In the genomic region with DNA sequence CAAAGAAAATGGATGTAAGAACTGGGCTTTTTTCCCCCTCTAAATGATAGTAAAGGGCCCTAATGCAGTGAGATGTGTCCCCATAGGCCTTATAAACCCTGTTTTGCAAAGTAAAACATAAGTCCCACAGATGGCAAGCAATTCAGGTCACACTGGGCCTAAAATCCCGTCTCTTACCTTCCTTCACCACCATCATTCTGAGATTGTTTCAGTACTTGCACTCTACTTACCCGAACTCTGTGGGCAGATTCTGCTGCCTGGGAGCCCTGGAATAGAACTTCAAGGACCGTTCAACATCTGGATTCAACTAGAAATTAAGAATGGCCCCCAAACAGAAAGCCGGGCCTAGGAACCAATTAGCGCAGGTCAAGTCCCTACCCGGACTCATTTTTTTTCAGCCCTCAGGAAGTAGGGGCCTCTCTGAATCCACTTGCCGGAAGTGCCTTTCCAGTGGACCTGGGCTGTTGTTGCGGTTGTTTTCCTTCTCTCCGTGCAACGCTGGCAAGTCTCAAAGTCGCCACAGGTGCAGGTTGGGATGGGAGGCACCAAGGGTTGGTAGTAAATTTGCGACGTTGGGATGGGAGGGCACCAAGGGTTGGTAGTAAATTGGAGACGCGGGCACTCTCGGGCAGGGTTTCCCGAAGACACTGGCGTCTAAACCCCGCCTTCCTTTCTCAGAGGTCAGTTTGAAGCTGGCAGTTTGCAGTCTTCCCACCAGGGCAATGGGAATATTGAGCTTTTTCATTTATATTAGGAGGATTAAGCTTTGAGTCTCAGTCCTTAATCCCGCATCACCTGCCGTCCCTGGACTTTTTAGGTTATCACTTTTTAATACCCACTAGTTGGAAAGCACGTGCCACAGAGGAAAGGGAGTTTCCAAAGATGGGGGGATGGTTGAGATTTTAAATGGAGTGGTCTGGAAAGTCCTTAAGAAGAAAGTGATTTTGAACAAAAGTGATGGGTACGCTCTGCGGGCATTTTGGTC, we compare ENCODE assay signal across 1 cellular context.
TF ChIP-seq lines count a peak whose summit lies in the region.

A gene with protein sequence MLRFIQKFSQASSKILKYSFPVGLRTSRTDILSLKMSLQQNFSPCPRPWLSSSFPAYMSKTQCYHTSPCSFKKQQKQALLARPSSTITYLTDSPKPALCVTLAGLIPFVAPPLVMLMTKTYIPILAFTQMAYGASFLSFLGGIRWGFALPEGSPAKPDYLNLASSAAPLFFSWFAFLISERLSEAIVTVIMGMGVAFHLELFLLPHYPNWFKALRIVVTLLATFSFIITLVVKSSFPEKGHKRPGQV (plus strand): TSS at position 429 of the 985 bp plus-strand sequence. CDS start 2,888 bp downstream, outside the sequence.

TF ChIP-seq in K562, 482 proteins besides CTCF, POLR2A, EP300 and RAD21 (continued from another document):
- TF ChIP-seq BACH1 (tag; IDR thresholded peaks at IDR 0.05) (no peak; the same call in 1 of the 2 replicates), NFXL1 (CRISPR knock-in tag; IDR thresholded peaks at IDR 0.05) (0 out of 2 replicates have a peak, but pooled peaks have one; percentile 10), ZNF311 (CRISPR knock-in tag; IDR thresholded peaks at IDR 0.05) (no peak), FOXA1 (IDR thresholded peaks at IDR 0.05; ENCODE audit: borderline replicate concordance) (no peak), KAT2B (IDR thresholded peaks at IDR 0.05; ENCODE audit: low read depth, low read length) (no peak), RBBP5 (IDR thresholded peaks at IDR 0.05; ENCODE audit: borderline replicate concordance, insufficient read depth, low read length, poor library complexity, severe bottlenecking) (peak; percentile 86), TCFL5 (CRISPR knock-in tag; conservative IDR thresholded peaks at IDR 0.05) (0 out of 2 replicates have a peak, but pooled peaks have one; percentile 59), PHF20 (IDR thresholded peaks at IDR 0.05; ENCODE audit: partially characterized antibody) (peak; percentile 94), HLTF (IDR thresholded peaks at IDR 0.05) (no peak), MCM3 (IDR thresholded peaks at IDR 0.05) (no peak), FOXA3 (CRISPR knock-in tag; conservative IDR thresholded peaks at IDR 0.05 in 1 of 2, IDR thresholded peaks at IDR 0.05 in 1 of 2) (no peak), POLR2B (IDR thresholded peaks at IDR 0.05; ENCODE audit: low read depth, partially characterized antibody) (peak; percentile 92), DMBX1 (CRISPR knock-in tag; IDR thresholded peaks at IDR 0.05; ENCODE audit: borderline replicate concordance) (0 out of 2 replicates have a peak, but pooled peaks have one; percentile 67), ELF1 (tag; IDR thresholded peaks at IDR 0.05) (peak; percentile 80), ZC3H8 (IDR thresholded peaks at IDR 0.05) (no peak), POLR3A (IDR thresholded peaks at IDR 0.05; ENCODE audit: borderline replicate concordance, extremely low read depth, insufficient read depth, insufficient read length) (no peak), HDGF (IDR thresholded peaks at IDR 0.05) (no peak; the same call in 1 of the 2 replicates), PTBP1 (IDR thresholded peaks at IDR 0.05; ENCODE audit: low read depth, low read length) (no peak), ZNF175 (CRISPR knock-in tag; IDR thresholded peaks at IDR 0.05; ENCODE audit: low read depth) (peak; percentile 18; the same call in 1 of the 2 replicates), ZC3H11A (IDR thresholded peaks at IDR 0.05; ENCODE audit: low read depth, low read length) (peak; percentile 92; the same call in 1 of the 2 replicates), ZNF133 (CRISPR knock-in tag; IDR thresholded peaks at IDR 0.05) (no peak)
- TF ChIP-seq, protein P1, sequence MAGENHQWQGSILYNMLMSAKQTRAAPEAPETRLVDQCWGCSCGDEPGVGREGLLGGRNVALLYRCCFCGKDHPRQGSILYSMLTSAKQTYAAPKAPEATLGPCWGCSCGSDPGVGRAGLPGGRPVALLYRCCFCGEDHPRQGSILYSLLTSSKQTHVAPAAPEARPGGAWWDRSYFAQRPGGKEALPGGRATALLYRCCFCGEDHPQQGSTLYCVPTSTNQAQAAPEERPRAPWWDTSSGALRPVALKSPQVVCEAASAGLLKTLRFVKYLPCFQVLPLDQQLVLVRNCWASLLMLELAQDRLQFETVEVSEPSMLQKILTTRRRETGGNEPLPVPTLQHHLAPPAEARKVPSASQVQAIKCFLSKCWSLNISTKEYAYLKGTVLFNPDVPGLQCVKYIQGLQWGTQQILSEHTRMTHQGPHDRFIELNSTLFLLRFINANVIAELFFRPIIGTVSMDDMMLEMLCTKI (IDR thresholded peaks at IDR 0.05; ENCODE audit: partially characterized antibody), result no peak
- TF ChIP-seq, protein P2, sequence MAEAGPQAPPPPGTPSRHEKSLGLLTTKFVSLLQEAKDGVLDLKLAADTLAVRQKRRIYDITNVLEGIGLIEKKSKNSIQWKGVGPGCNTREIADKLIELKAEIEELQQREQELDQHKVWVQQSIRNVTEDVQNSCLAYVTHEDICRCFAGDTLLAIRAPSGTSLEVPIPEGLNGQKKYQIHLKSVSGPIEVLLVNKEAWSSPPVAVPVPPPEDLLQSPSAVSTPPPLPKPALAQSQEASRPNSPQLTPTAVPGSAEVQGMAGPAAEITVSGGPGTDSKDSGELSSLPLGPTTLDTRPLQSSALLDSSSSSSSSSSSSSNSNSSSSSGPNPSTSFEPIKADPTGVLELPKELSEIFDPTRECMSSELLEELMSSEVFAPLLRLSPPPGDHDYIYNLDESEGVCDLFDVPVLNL (CRISPR knock-in tag; IDR thresholded peaks at IDR 0.05; ENCODE audit: low read depth), result no peak
- TF ChIP-seq, protein P3, sequence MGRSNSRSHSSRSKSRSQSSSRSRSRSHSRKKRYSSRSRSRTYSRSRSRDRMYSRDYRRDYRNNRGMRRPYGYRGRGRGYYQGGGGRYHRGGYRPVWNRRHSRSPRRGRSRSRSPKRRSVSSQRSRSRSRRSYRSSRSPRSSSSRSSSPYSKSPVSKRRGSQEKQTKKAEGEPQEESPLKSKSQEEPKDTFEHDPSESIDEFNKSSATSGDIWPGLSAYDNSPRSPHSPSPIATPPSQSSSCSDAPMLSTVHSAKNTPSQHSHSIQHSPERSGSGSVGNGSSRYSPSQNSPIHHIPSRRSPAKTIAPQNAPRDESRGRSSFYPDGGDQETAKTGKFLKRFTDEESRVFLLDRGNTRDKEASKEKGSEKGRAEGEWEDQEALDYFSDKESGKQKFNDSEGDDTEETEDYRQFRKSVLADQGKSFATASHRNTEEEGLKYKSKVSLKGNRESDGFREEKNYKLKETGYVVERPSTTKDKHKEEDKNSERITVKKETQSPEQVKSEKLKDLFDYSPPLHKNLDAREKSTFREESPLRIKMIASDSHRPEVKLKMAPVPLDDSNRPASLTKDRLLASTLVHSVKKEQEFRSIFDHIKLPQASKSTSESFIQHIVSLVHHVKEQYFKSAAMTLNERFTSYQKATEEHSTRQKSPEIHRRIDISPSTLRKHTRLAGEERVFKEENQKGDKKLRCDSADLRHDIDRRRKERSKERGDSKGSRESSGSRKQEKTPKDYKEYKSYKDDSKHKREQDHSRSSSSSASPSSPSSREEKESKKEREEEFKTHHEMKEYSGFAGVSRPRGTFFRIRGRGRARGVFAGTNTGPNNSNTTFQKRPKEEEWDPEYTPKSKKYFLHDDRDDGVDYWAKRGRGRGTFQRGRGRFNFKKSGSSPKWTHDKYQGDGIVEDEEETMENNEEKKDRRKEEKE (IDR thresholded peaks at IDR 0.05; ENCODE audit: borderline replicate concordance in 1 of 2, control insufficient read depth in 1 of 2, low read depth in 2 of 2, low read length in 1 of 2), result peak in 1 of 2 experiments; percentile 98; a peak in 2 of 4 replicates
- TF ChIP-seq, protein P4, sequence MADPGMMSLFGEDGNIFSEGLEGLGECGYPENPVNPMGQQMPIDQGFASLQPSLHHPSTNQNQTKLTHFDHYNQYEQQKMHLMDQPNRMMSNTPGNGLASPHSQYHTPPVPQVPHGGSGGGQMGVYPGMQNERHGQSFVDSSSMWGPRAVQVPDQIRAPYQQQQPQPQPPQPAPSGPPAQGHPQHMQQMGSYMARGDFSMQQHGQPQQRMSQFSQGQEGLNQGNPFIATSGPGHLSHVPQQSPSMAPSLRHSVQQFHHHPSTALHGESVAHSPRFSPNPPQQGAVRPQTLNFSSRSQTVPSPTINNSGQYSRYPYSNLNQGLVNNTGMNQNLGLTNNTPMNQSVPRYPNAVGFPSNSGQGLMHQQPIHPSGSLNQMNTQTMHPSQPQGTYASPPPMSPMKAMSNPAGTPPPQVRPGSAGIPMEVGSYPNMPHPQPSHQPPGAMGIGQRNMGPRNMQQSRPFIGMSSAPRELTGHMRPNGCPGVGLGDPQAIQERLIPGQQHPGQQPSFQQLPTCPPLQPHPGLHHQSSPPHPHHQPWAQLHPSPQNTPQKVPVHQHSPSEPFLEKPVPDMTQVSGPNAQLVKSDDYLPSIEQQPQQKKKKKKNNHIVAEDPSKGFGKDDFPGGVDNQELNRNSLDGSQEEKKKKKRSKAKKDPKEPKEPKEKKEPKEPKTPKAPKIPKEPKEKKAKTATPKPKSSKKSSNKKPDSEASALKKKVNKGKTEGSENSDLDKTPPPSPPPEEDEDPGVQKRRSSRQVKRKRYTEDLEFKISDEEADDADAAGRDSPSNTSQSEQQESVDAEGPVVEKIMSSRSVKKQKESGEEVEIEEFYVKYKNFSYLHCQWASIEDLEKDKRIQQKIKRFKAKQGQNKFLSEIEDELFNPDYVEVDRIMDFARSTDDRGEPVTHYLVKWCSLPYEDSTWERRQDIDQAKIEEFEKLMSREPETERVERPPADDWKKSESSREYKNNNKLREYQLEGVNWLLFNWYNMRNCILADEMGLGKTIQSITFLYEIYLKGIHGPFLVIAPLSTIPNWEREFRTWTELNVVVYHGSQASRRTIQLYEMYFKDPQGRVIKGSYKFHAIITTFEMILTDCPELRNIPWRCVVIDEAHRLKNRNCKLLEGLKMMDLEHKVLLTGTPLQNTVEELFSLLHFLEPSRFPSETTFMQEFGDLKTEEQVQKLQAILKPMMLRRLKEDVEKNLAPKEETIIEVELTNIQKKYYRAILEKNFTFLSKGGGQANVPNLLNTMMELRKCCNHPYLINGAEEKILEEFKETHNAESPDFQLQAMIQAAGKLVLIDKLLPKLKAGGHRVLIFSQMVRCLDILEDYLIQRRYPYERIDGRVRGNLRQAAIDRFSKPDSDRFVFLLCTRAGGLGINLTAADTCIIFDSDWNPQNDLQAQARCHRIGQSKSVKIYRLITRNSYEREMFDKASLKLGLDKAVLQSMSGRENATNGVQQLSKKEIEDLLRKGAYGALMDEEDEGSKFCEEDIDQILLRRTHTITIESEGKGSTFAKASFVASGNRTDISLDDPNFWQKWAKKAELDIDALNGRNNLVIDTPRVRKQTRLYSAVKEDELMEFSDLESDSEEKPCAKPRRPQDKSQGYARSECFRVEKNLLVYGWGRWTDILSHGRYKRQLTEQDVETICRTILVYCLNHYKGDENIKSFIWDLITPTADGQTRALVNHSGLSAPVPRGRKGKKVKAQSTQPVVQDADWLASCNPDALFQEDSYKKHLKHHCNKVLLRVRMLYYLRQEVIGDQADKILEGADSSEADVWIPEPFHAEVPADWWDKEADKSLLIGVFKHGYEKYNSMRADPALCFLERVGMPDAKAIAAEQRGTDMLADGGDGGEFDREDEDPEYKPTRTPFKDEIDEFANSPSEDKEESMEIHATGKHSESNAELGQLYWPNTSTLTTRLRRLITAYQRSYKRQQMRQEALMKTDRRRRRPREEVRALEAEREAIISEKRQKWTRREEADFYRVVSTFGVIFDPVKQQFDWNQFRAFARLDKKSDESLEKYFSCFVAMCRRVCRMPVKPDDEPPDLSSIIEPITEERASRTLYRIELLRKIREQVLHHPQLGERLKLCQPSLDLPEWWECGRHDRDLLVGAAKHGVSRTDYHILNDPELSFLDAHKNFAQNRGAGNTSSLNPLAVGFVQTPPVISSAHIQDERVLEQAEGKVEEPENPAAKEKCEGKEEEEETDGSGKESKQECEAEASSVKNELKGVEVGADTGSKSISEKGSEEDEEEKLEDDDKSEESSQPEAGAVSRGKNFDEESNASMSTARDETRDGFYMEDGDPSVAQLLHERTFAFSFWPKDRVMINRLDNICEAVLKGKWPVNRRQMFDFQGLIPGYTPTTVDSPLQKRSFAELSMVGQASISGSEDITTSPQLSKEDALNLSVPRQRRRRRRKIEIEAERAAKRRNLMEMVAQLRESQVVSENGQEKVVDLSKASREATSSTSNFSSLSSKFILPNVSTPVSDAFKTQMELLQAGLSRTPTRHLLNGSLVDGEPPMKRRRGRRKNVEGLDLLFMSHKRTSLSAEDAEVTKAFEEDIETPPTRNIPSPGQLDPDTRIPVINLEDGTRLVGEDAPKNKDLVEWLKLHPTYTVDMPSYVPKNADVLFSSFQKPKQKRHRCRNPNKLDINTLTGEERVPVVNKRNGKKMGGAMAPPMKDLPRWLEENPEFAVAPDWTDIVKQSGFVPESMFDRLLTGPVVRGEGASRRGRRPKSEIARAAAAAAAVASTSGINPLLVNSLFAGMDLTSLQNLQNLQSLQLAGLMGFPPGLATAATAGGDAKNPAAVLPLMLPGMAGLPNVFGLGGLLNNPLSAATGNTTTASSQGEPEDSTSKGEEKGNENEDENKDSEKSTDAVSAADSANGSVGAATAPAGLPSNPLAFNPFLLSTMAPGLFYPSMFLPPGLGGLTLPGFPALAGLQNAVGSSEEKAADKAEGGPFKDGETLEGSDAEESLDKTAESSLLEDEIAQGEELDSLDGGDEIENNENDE (IDR thresholded peaks at IDR 0.05; ENCODE audit: low read depth, low read length), result no peak
- TF ChIP-seq, protein P5, sequence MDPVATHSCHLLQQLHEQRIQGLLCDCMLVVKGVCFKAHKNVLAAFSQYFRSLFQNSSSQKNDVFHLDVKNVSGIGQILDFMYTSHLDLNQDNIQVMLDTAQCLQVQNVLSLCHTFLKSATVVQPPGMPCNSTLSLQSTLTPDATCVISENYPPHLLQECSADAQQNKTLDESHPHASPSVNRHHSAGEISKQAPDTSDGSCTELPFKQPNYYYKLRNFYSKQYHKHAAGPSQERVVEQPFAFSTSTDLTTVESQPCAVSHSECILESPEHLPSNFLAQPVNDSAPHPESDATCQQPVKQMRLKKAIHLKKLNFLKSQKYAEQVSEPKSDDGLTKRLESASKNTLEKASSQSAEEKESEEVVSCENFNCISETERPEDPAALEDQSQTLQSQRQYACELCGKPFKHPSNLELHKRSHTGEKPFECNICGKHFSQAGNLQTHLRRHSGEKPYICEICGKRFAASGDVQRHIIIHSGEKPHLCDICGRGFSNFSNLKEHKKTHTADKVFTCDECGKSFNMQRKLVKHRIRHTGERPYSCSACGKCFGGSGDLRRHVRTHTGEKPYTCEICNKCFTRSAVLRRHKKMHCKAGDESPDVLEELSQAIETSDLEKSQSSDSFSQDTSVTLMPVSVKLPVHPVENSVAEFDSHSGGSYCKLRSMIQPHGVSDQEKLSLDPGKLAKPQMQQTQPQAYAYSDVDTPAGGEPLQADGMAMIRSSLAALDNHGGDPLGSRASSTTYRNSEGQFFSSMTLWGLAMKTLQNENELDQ (CRISPR knock-in tag; IDR thresholded peaks at IDR 0.05; ENCODE audit: borderline replicate concordance), result no peak
TF ChIP-seq in K562: peak in this region for 191.
